26 cellular contexts compared by ENCODE assay signal in genomic region chr5:122175852-122176251, GRCh38. TPM values are rescaled to one million over a fixed set of nuclear protein-coding genes. Genes with fewer than 3 reads are reported as not detected.
"Had no signal": no experiment of that assay in that cellular context is flagged by ENCODE, and none has a peak within 500 bp of the region (broad histone marks: within the 10 kb centered on the region; RNA-seq: fewer than 3 reads in every experiment).

No MANE protein-coding gene starts in this region.

- H3K4me1 ChIP-seq: Peyer's patch had no signal

- H3K36me3 ChIP-seq: ascending aorta, Peyer's patch, WERI-Rb-1 had no signal

- H3K4me1 Mint-ChIP-seq: activated CD4-positive, alpha-beta memory T cell treated with anti-CD3 and anti-CD28 coated beads, Interleukin-2, amount 10 ng/mL, durations not matched to agents 7 days and 5 days; central memory CD8-positive, alpha-beta T cell; T-cell had no signal

- H3K4me3 Mint-ChIP-seq: activated CD4-positive, alpha-beta memory T cell treated with anti-CD3 and anti-CD28 coated beads, Interleukin-2, amount 10 ng/mL, durations not matched to agents 7 days and 5 days; activated CD4-positive, alpha-beta T cell treated with anti-CD3 and anti-CD28 coated beads for 36 hours; activated naive CD8-positive, alpha-beta T cell treated with anti-CD3 and anti-CD28 coated beads, Interleukin-2, amount 50 U/mL, for 24 hours; activated T-helper 1 cell treated with anti-CD3 and anti-CD28 coated beads, Interleukin-12 subunit alpha, Interleukin-12 subunit beta, Interleukin-2, Interleukin-4 antibody, amounts not matched to agents 30 ng/mL and 10 ng/mL and 1 ng/mL, durations not matched to agents 14 hours and 24 hours and 36 hours; brain; central memory CD8-positive, alpha-beta T cell; T-cell had no signal

- H3K27me3 ChIP-seq: ascending aorta, Peyer's patch had no signal

- H3K27me3 Mint-ChIP-seq: activated CD4-positive, alpha-beta memory T cell treated with anti-CD3 and anti-CD28 coated beads, Interleukin-2, amount 10 ng/mL, durations not matched to agents 7 days and 5 days; activated naive CD8-positive, alpha-beta T cell treated with anti-CD3 and anti-CD28 coated beads, Interleukin-2, amount 50 U/mL, for 24 hours; brain; central memory CD8-positive, alpha-beta T cell had no signal

- H3K27ac ChIP-seq: ascending aorta, Peyer's patch, WERI-Rb-1 had no signal

- ATAC-seq: activated CD4-positive, alpha-beta T cell treated with anti-CD3 and anti-CD28 coated beads for 36 hours; activated naive CD4-positive, alpha-beta T cell treated with anti-CD3 and anti-CD28 coated beads, Interleukin-2, amount 50 U/mL, for 72 hours; activated naive CD8-positive, alpha-beta T cell treated with anti-CD3 and anti-CD28 coated beads, Interleukin-2, amount 50 U/mL, for 24 hours; T-cell had no signal

- DNase-seq: activated CD4-positive, alpha-beta memory T cell treated with anti-CD3 and anti-CD28 coated beads, Interleukin-2, amount 10 ng/mL, durations not matched to agents 7 days and 5 days; activated CD4-positive, alpha-beta T cell treated with anti-CD3 and anti-CD28 coated beads for 36 hours; activated CD4-positive, alpha-beta T cell treated with anti-CD3 and anti-CD28 coated beads, Interleukin-2, amount 50 U/mL, for 1 hour; activated CD8-positive, alpha-beta memory T cell treated with anti-CD3 and anti-CD28 coated beads, Interleukin-2, amount 50 U/mL, for 48 hours; activated effector memory CD4-positive, alpha-beta T cell treated with Interleukin-2 at 50 U/mL for 16 hours; activated naive CD4-positive, alpha-beta T cell; activated naive CD8-positive, alpha-beta T cell treated with anti-CD3 and anti-CD28 coated beads, Interleukin-2, amount 50 U/mL, for 24 hours; activated T-cell treated with anti-CD3 and anti-CD28 coated beads, Interleukin-2, amount 50 U/mL, for 1 hour; amniotic stem cell; Karpas-422; NCI-H1048; NCI-H146; NCI-H1930; NCI-H446; NCI-H524; Peyer's patch; SHP77 treated with DMSO at 0.1 percent for 48 hours; T-cell; WERI-Rb-1 had no signal

- H3K4me3 ChIP-seq: ascending aorta, K562, Peyer's patch had no signal

- H3K27ac Mint-ChIP-seq: activated CD4-positive, alpha-beta memory T cell treated with anti-CD3 and anti-CD28 coated beads, Interleukin-2, amount 10 ng/mL, durations not matched to agents 7 days and 5 days; activated CD4-positive, alpha-beta T cell treated with anti-CD3 and anti-CD28 coated beads for 36 hours; activated naive CD4-positive, alpha-beta T cell treated with anti-CD3 and anti-CD28 coated beads, Interleukin-2, amount 50 U/mL, for 72 hours; activated naive CD8-positive, alpha-beta T cell treated with anti-CD3 and anti-CD28 coated beads, Interleukin-2, amount 50 U/mL, for 24 hours; activated T-helper 1 cell treated with anti-CD3 and anti-CD28 coated beads, Interleukin-12 subunit alpha, Interleukin-12 subunit beta, Interleukin-2, Interleukin-4 antibody, amounts not matched to agents 30 ng/mL and 10 ng/mL and 1 ng/mL, durations not matched to agents 14 hours and 24 hours and 36 hours; T-cell had no signal

- H3K36me3 Mint-ChIP-seq: activated naive CD4-positive, alpha-beta T cell treated with anti-CD3 and anti-CD28 coated beads, Interleukin-2, amount 50 U/mL, for 72 hours; T-cell had no signal

- H3K9me3 ChIP-seq: ascending aorta, Peyer's patch had no signal

RNA-seq across cellular contexts. Expression of gene ZNF474, which starts 46.5 kb away (rescaled TPM):
- total RNA-seq: activated CD4-positive, alpha-beta memory T cell treated with anti-CD3 and anti-CD28 coated beads, Interleukin-2, amount 10 ng/mL, durations not matched to agents 7 days and 5 days; activated CD4-positive, alpha-beta T cell treated with anti-CD3 and anti-CD28 coated beads for 36 hours; activated T-helper 1 cell treated with anti-CD3 and anti-CD28 coated beads, Interleukin-12 subunit alpha, Interleukin-12 subunit beta, Interleukin-2, Interleukin-4 antibody, amounts not matched to agents 30 ng/mL and 10 ng/mL and 1 ng/mL, durations not matched to agents 14 hours and 24 hours and 36 hours; ascending aorta; SK-MEL-5 had no signal
